Comparison of ENCODE assay signal across 8 cellular contexts in genomic region chr16:54734156-54734555, GRCh38.
"Had no signal": no experiment of that assay in that cellular context is flagged by ENCODE, and none has a peak within 500 bp of the region (broad histone marks: within the 10 kb centered on the region; RNA-seq: fewer than 3 reads in every experiment).

No MANE protein-coding gene starts in this region.

- DNase-seq: GDM1, GF-D8 had no signal

- H3K4me3 ChIP-seq: GM12878 had no signal

- FAIRE-seq: G401.6, GM12878, GM12891, GM12892, GM18507, GM19239 had no signal

- ATAC-seq: GM12878 had no signal
